Comparison of ENCODE assay signal across 22 cellular contexts in the genomic region with DNA sequence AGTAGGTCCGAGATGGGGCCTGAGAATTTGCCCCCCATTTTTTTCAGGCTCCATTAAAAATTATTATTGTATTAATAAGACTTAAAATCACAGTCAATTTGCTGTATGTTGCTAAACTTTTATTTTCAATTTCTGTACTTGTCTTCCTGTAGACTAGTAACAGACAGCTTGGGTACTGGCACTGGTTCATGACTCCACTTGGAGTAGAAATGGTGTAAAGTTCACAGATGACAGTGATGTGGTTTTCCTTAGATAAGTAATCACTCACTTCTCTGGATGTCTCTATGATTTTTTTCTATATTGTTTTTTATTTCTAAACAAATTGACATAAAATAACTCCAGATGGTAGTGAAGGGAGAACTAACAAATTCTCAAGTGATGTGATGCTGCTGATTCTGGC. TPM values are rescaled to one million over a fixed set of nuclear protein-coding genes. Genes with fewer than 3 reads are reported as not detected.
"Had no signal": no experiment of that assay in that cellular context is flagged by ENCODE, and none has a peak within 500 bp of the region (broad histone marks: within the 10 kb centered on the region; RNA-seq: fewer than 3 reads in every experiment).

No MANE protein-coding gene starts in this region.

- H3K4me1 ChIP-seq: lower lobe of right lung, transverse colon had no signal

- ATAC-seq: esophagus mucosa, left lobe of liver, lower lobe of right lung had no signal

- H3K9me3 ChIP-seq: lower lobe of right lung, transverse colon had no signal

- H3K4me3 ChIP-seq: lower lobe of right lung, transverse colon had no signal

- H3K9me3 Mint-ChIP-seq: activated naive CD4-positive, alpha-beta T cell treated with anti-CD3 and anti-CD28 coated beads, Interleukin-2, amount 50 U/mL, for 24 hours had no signal

- H3K4me1 Mint-ChIP-seq: activated B cell treated with CpG ODN at 0.5 μM for 24 hours, naive B cell had no signal

- H3K27ac Mint-ChIP-seq: activated B cell treated with CpG ODN at 0.5 μM for 24 hours; activated naive CD4-positive, alpha-beta T cell treated with anti-CD3 and anti-CD28 coated beads, Interleukin-2, amount 50 U/mL, for 24 hours; progenitor cell of endocrine pancreas; stimulated activated naive CD8-positive, alpha-beta T cell treated with anti-CD3 and anti-CD28 coated beads, Interleukin-15, Interleukin-2, amounts not matched to agents 100 ng/mL and 50 ng/mL, for 24 hours; T-helper 1 cell treated with Interleukin-12 subunit alpha and Interleukin-12 subunit beta and Interleukin-4 antibody, amounts not matched to agents 30 μg/mL and 1 μg/mL, for 36 hours had no signal

- H3K27me3 ChIP-seq: transverse colon had no signal

- H3K27me3 Mint-ChIP-seq: activated B cell treated with CpG ODN at 0.5 μM for 24 hours; activated naive CD4-positive, alpha-beta T cell treated with anti-CD3 and anti-CD28 coated beads, Interleukin-2, amount 50 U/mL, for 24 hours; naive B cell; progenitor cell of endocrine pancreas; stimulated activated naive CD8-positive, alpha-beta T cell treated with anti-CD3 and anti-CD28 coated beads, Interleukin-15, Interleukin-2, amounts not matched to agents 100 ng/mL and 50 ng/mL, for 24 hours had no signal

- H3K27ac ChIP-seq: lower lobe of right lung, transverse colon had no signal

- H3K4me3 Mint-ChIP-seq: activated B cell treated with CpG ODN at 0.5 μM for 24 hours; activated naive CD4-positive, alpha-beta T cell treated with anti-CD3 and anti-CD28 coated beads, Interleukin-2, amount 50 U/mL, for 24 hours; naive B cell; stimulated activated naive CD8-positive, alpha-beta T cell treated with anti-CD3 and anti-CD28 coated beads, Interleukin-15, Interleukin-2, amounts not matched to agents 100 ng/mL and 50 ng/mL, for 24 hours; T-helper 1 cell treated with Interleukin-12 subunit alpha and Interleukin-12 subunit beta and Interleukin-4 antibody, amounts not matched to agents 30 μg/mL and 1 μg/mL, for 36 hours had no signal

- H3K36me3 ChIP-seq: lower lobe of right lung, transverse colon had no signal

- DNase-seq: activated B cell treated with CpG ODN at 0.5 μM for 24 hours; activated CD4-positive, alpha-beta T cell treated with anti-CD3 and anti-CD28 coated beads, Interleukin-2, amount 50 U/mL, for 1 hour; activated gamma-delta T cell; central memory CD4-positive, alpha-beta T cell; effector memory CD4-positive, alpha-beta T cell; foreskin melanocyte; lower lobe of right lung; naive B cell; stimulated activated CD4-positive, alpha-beta T cell treated with anti-CD3 and anti-CD28 coated beads, Interleukin-2, amount 100 ng/mL, for 48 hours; transverse colon had no signal

RNA-seq across cellular contexts. Expression of gene ZNF80, which starts 15.6 kb away (rescaled TPM):
- total RNA-seq: astrocyte, dermis microvascular lymphatic vessel endothelial cell, endothelial cell of umbilical vein, esophagus mucosa, kidney epithelial cell, left lobe of liver, lower lobe of right lung, mesenteric fat pad, osteoblast, progenitor cell of endocrine pancreas, transverse colon had no signal

RNA-seq across cellular contexts. Expression of gene TIGIT, which starts 40.9 kb away (rescaled TPM):
- total RNA-seq: astrocyte, dermis microvascular lymphatic vessel endothelial cell, endothelial cell of umbilical vein, kidney epithelial cell, osteoblast, progenitor cell of endocrine pancreas had no signal
